Comparison of ENCODE assay signal across 8 cellular contexts in genomic region chr15:64701482-64701881, GRCh38.
DNase-seq lines count a peak whose midpoint lies in the region; ATAC-seq and TF ChIP-seq lines count a peak whose summit lies in the region.

No MANE protein-coding gene starts in this region.

- H3K4me3 ChIP-seq in DND-41 (ENCODE audit: low read depth in 1 of 2, low read length in 2 of 2) (peak overlapping the region in 1 of 2 experiments; percentile 73; a peak in 3 of 4 replicates), Panc1 (ENCODE audit: low read depth in 2 of 2, low read length in 2 of 2) (peak overlapping the region; percentile 62 to 79), esophagus squamous epithelium (peak overlapping the region in 3 of 4 donors; percentile 86 to 98 (median 92))

- peak overlapping the region; percentile 46 for H3K27ac Mint-ChIP-seq in progenitor cell of endocrine pancreas

- H3K36me3 ChIP-seq in DND-41 (ENCODE audit: insufficient read depth, low read length) (peaks cover 9% of the 10 kb centered on the region; the same call in 1 of the 2 replicates), Panc1 (ENCODE audit: control insufficient read depth, insufficient read depth, low read length) (no peaks in the 10 kb centered on the region; the same call in 1 of the 2 replicates), esophagus squamous epithelium (no peaks in the 10 kb centered on the region)

- DNase-seq in DND-41 (no peak), Panc1 (ENCODE audit: low read depth, low spot score) (no peak), esophagus squamous epithelium (lab: John Stamatoyannopoulos, UW) (no peak), progenitor cell of endocrine pancreas (ENCODE audit: low spot score, unreplicated experiment) (no peak), AG08396 (ENCODE audit: low spot score) (no peak), NCI-H146 treated with DMSO at 0.1 percent for 48 hours (lab: John Stamatoyannopoulos, UW; ENCODE audit: unreplicated experiment) (no peak), NCI-H2171 treated with DMSO at 0.1 percent for 48 hours (lab: John Stamatoyannopoulos, UW) (no peak), HPDE6-E6E7 (ENCODE audit: extremely low spot score) (no peak)

- 8 to 19% methylated on average over 2 of the region's 2 CpGs for WGBS in esophagus squamous epithelium, 2 donors

- peaks cover 61% of the 10 kb centered on the region for H3K79me2 ChIP-seq in DND-41 (ENCODE audit: insufficient read depth, low read length)

- H3K27me3 Mint-ChIP-seq in progenitor cell of endocrine pancreas = no peaks in the 10 kb centered on the region

- H3K27me3 ChIP-seq in DND-41 (ENCODE audit: insufficient read depth, low read length, poor library complexity) = no peaks in the 10 kb centered on the region
- H3K27me3 ChIP-seq in Panc1 (ENCODE audit: control insufficient read depth, insufficient read depth, low read length) = no peaks in the 10 kb centered on the region
- no peaks in the 10 kb centered on the region for H3K27me3 ChIP-seq in esophagus squamous epithelium

- H3K4me1 ChIP-seq in DND-41 (ENCODE audit: insufficient read depth, low read length) = peaks cover 43% of the 10 kb centered on the region
- H3K4me1 ChIP-seq in Panc1 (ENCODE audit: control insufficient read depth, insufficient read depth, low read length) = peaks cover 44% of the 10 kb centered on the region
- H3K4me1 ChIP-seq in esophagus squamous epithelium = peaks cover 47 to 71% (median 53%) of the 10 kb centered on the region in 3 donors

- H3K36me3 Mint-ChIP-seq in progenitor cell of endocrine pancreas (ENCODE audit: insufficient read depth) = peaks cover 3% of the 10 kb centered on the region

- POLR2A ChIA-PET in Panc1 (lab: Charles Lee) = interaction anchor here (0.6 kb wide), 1 partner anchor 124 kb away, joined by 5 read pairs; no protein-coding TSS in a partner anchor

- H3K9ac ChIP-seq in DND-41 (ENCODE audit: low read depth, low read length) = peak overlapping the region; percentile 81; the same call in 1 of the 2 replicates

- H3K27ac ChIP-seq in DND-41 (ENCODE audit: low read length) (peak overlapping the region; percentile 50), Panc1 (ENCODE audit: low read length) (peak overlapping the region; percentile 86), esophagus squamous epithelium (peak overlapping the region in 3 of 4 donors; percentile 29 to 94 (median 93))

- H3K9me3 Mint-ChIP-seq in progenitor cell of endocrine pancreas (ENCODE audit: low read depth) = no peaks in the 10 kb centered on the region

- peak overlapping the region; percentile 80 for H3K4me3 Mint-ChIP-seq in progenitor cell of endocrine pancreas (ENCODE audit: low read depth)

- TF ChIP-seq CTCF in DND-41 (IDR thresholded peaks at IDR 0.05; ENCODE audit: borderline replicate concordance, extremely low read depth, low read length, poor library complexity, severe bottlenecking) (no peak), Panc1 (IDR thresholded peaks at IDR 0.05) (no peak), esophagus squamous epithelium (IDR thresholded peaks at IDR 0.05) (no peak), progenitor cell of endocrine pancreas (IDR thresholded peaks at IDR 0.05; ENCODE audit: unreplicated experiment) (no peak)

- TSS peak; percentile 46 for BruUV-seq in Panc1 (replicated peaks; lab: Mats Ljungman, UMichigan)

- no peak for ATAC-seq in DND-41 (ENCODE audit: insufficient read depth, low read depth)
- no peak for ATAC-seq in Panc1

- TF ChIP-seq POLR2A in esophagus squamous epithelium (IDR thresholded peaks at IDR 0.05) = no peak

- peak overlapping the region; percentile 65 for H3K4me2 ChIP-seq in DND-41 (ENCODE audit: insufficient read depth, low read length)

- intact Hi-C loops in Panc1 (cut with micrococcal nuclease; ENCODE audit: unreplicated experiment) = no loop called here
- intact Hi-C loops in esophagus squamous epithelium (cut with DNase I) = no loop called here

- CTCF ChIA-PET in Panc1 (lab: Charles Lee) = interaction anchor here (0.6 kb wide), 1 partner anchor 15 kb away, joined by 4 read pairs; no protein-coding TSS in a partner anchor

- no peak overlapping the region for H2AFZ ChIP-seq in DND-41 (ENCODE audit: low read depth, low read length)

- in situ Hi-C loops in Panc1 (cut with HindIII; ENCODE audit: low pct_unique_long_range_greater_than_20kb, low sequenced_read_pairs) = no loop called here

- peaks cover 54% of the 10 kb centered on the region for H3K4me1 Mint-ChIP-seq in progenitor cell of endocrine pancreas (ENCODE audit: low read depth)

- H4K20me1 ChIP-seq in DND-41 (ENCODE audit: insufficient read depth, low read length) = peaks cover 19% of the 10 kb centered on the region

- no peaks in the 10 kb centered on the region for H3K9me3 ChIP-seq in DND-41 (ENCODE audit: insufficient read depth, low read length, severe bottlenecking)
- no peaks in the 10 kb centered on the region for H3K9me3 ChIP-seq in Panc1 (ENCODE audit: control insufficient read depth, insufficient read depth, low read depth, low read length)
- H3K9me3 ChIP-seq in esophagus squamous epithelium = no peaks in the 10 kb centered on the region
